In genomic region chrX:44012484-44013096, GRCh38 we compare ENCODE assay signal across 9 cellular contexts. TPM values are rescaled to one million over a fixed set of nuclear protein-coding genes. Genes with fewer than 3 reads are reported as not detected.
DNase-seq lines count a peak whose midpoint lies in the region; ATAC-seq and TF ChIP-seq lines count a peak whose summit lies in the region.
"Had no signal": no experiment of that assay in that cellular context is flagged by ENCODE, and none has a peak within 500 bp of the region (broad histone marks: within the 10 kb centered on the region; RNA-seq: fewer than 3 reads in every experiment).

No MANE protein-coding gene starts in this region.

- H3K4me2 ChIP-seq in MM.1S (ENCODE audit: low read depth, low read length) = peak overlapping the region; percentile 49

- H3K4me3 Mint-ChIP-seq in activated T-cell treated with anti-CD3 and anti-CD28 coated beads, Interleukin-2, amount 50 U/mL, for 24 hours = no peak overlapping the region
- peak overlapping the region; percentile 18 to 73 (median 69) for H3K4me3 Mint-ChIP-seq in immature natural killer cell

- no peaks in the 10 kb centered on the region for H3K9me2 ChIP-seq in MM.1S (replicated peaks; ENCODE audit: insufficient read depth, low read length)

- peaks cover 46% of the 10 kb centered on the region for H3K27me3 Mint-ChIP-seq in activated T-cell treated with anti-CD3 and anti-CD28 coated beads, Interleukin-2, amount 50 U/mL, for 24 hours
- peaks cover 0 to 5% (median 2%) of the 10 kb centered on the region in 3 donors for H3K27me3 Mint-ChIP-seq in immature natural killer cell (ENCODE audit: low read depth in 3 of 3)

- peak overlapping the region; percentile 87 for H3K27ac ChIP-seq in ACC112 (ENCODE audit: low read depth, low read length)
- no peak overlapping the region for H3K27ac ChIP-seq in MM.1S (ENCODE audit: low read length)
- H3K27ac ChIP-seq: VCaP had no signal

- ATAC-seq in HG02884 (IDR thresholded peaks at IDR 0.05; ENCODE audit: unreplicated experiment) (no peak), GM18502 (IDR thresholded peaks at IDR 0.05; ENCODE audit: poor library complexity, unreplicated experiment) (no peak)

- DNase-seq in MM.1S = peak; percentile 50
- peak; percentile 57 for DNase-seq in activated T-cell treated with anti-CD3 and anti-CD28 coated beads, Interleukin-2, amount 50 U/mL, for 24 hours
- peak; percentile 61 to 68 (median 67) for DNase-seq in immature natural killer cell
- peak; percentile 60 for DNase-seq in stimulated activated CD8-positive, alpha-beta memory T cell treated with anti-CD3 and anti-CD28 coated beads, Interleukin-4, amount 100 ng/mL, for 48 hours
- DNase-seq in hepatic stellate cell (ENCODE audit: low spot score) = no peak

- H3K9ac ChIP-seq in MM.1S (ENCODE audit: low read length) = no peak overlapping the region

- TF ChIP-seq CTCF in MM.1S (IDR thresholded peaks at IDR 0.05; ENCODE audit: low read length) = no peak

- H3K4me3 ChIP-seq in ACC112 (ENCODE audit: low read depth, low read length) (peak overlapping the region; percentile 38; the same call in 1 of the 2 replicates), MM.1S (ENCODE audit: low read length) (no peak overlapping the region)

- H3K27me3 ChIP-seq in ACC112 (ENCODE audit: insufficient read depth, low read length) (no peaks in the 10 kb centered on the region), MM.1S (replicated peaks; ENCODE audit: insufficient read depth, low read length) (no peaks in the 10 kb centered on the region)

- H3K36me3 Mint-ChIP-seq in activated T-cell treated with anti-CD3 and anti-CD28 coated beads, Interleukin-2, amount 50 U/mL, for 24 hours (ENCODE audit: low read depth) = no peaks in the 10 kb centered on the region
- H3K36me3 Mint-ChIP-seq in immature natural killer cell = no peaks in the 10 kb centered on the region

- H3K27ac Mint-ChIP-seq in activated T-cell treated with anti-CD3 and anti-CD28 coated beads, Interleukin-2, amount 50 U/mL, for 24 hours = peak overlapping the region; percentile 1
- H3K27ac Mint-ChIP-seq in immature natural killer cell = peak overlapping the region in 4 of 6 donors; percentile 9 to 65 (median 31)

- H3K9me3 ChIP-seq in MM.1S (replicated peaks; ENCODE audit: insufficient read depth, low read length) = no peaks in the 10 kb centered on the region

- no peak overlapping the region for H2AFZ ChIP-seq in ACC112 (ENCODE audit: low read length, unreplicated experiment)
- no peak overlapping the region for H2AFZ ChIP-seq in MM.1S (ENCODE audit: low read length)

- H3K79me2 ChIP-seq in ACC112 (ENCODE audit: control insufficient read depth, insufficient read depth, low read length, unreplicated experiment) (no peaks in the 10 kb centered on the region), MM.1S (ENCODE audit: low read length) (no peaks in the 10 kb centered on the region)

- H3F3A ChIP-seq in MM.1S (ENCODE audit: insufficient read depth, low read length) = no peaks in the 10 kb centered on the region

- H3K9me3 Mint-ChIP-seq in activated T-cell treated with anti-CD3 and anti-CD28 coated beads, Interleukin-2, amount 50 U/mL, for 24 hours = no peaks in the 10 kb centered on the region
- no peaks in the 10 kb centered on the region for H3K9me3 Mint-ChIP-seq in immature natural killer cell

- H3K36me3 ChIP-seq in ACC112 (ENCODE audit: insufficient read depth, low read length) = no peaks in the 10 kb centered on the region
- H3K36me3 ChIP-seq in MM.1S (replicated peaks; ENCODE audit: insufficient read depth, low read length) = no peaks in the 10 kb centered on the region

- H3K4me1 ChIP-seq in ACC112 (ENCODE audit: control insufficient read depth, insufficient read depth, low read length, unreplicated experiment) = peaks cover 17% of the 10 kb centered on the region
- H3K4me1 ChIP-seq in MM.1S (ENCODE audit: low read length) = peaks cover 13% of the 10 kb centered on the region

- no peaks in the 10 kb centered on the region for H4K20me1 ChIP-seq in MM.1S (ENCODE audit: insufficient read depth, low read length)

- peaks cover 21% of the 10 kb centered on the region for H3K4me1 Mint-ChIP-seq in activated T-cell treated with anti-CD3 and anti-CD28 coated beads, Interleukin-2, amount 50 U/mL, for 24 hours (ENCODE audit: low read depth)
- peaks cover 30 to 42% of the 10 kb centered on the region in 2 donors for H3K4me1 Mint-ChIP-seq in immature natural killer cell

RNA-seq across cellular contexts. Expression of gene NDP, which starts 39.4 kb away (rescaled TPM):
- not detected for polyA plus RNA-seq in immature natural killer cell
